ENCODE assay signal across 9 cellular contexts in the genomic region with DNA sequence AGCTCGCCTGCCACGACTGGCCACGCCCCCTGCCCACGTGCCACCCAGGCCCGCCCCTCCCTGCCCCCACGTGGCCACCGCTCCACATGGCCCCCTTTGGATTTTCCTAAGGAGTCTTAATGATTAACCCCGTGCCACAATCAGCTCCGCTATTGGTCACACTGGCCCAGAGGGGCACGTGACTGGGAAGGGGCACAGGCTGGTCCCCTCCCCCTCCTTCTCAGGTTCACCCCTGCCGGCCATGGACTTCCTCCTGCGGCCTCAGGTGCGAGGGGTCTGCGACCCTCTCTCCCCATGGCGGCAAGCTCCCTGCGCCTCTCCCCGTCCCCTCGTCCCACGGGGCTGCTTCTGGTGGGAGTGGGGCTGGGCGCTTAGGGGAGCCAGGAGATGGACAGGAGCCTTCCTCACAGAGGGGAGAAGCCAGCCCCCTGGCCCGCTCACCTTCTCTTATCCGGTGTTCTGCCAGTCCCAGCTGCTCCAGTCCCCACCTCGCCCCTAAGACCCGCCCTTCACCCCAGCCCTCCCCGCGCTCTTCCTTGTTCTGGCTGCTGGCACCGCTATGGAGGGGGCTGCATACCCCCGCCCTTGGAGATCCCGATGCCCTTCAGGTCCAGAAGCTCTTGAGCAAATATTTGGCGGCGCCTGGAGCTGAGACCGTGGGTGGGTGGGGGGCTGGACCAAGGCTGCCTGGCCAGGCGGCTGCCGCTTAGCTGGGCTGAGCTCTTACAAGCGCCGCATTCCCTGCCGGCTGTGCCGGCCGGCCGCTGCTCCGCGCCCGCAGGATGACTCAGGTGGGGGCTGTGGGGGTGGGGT. TPM values are rescaled to one million over a fixed set of nuclear protein-coding genes. Genes with fewer than 3 reads are reported as not detected.
DNase-seq lines count a peak whose midpoint lies in the region; ATAC-seq and TF ChIP-seq lines count a peak whose summit lies in the region.
"Had no signal": no experiment of that assay in that cellular context is flagged by ENCODE, and none has a peak within 500 bp of the region (broad histone marks: within the 10 kb centered on the region; RNA-seq: fewer than 3 reads in every experiment).

No MANE protein-coding gene starts in this region.

- intact Hi-C loops in HCT116 (cut with micrococcal nuclease): loop anchor here (1.0 kb wide), 1 partner anchor 21 kb away; a partner anchor contains a TSS

- peaks cover 66% of the 10 kb centered on the region for H3K79me2 ChIP-seq in HCT116 (ENCODE audit: insufficient read depth, low read length)

- no peaks in the 10 kb centered on the region for H4K20me1 ChIP-seq in HCT116 (ENCODE audit: insufficient read depth)

- POLR2A ChIA-PET in HCT116 (lab: Charles Lee): interaction anchor here (0.6 to 1.7 kb wide), 11 partner anchors 9 to 187 kb away, joined by 3 to 11 read pairs (median 5); a partner anchor contains a TSS
- POLR2A ChIA-PET in activated CD8-positive, alpha-beta T cell treated with anti-CD3 and anti-CD28 coated beads, Interleukin-2, amount 10 ng/mL, durations not matched to agents 7 days and 5 days (lab: Charles Lee): interaction anchor here (0.9 to 1.3 kb wide), 2 partner anchors 10 to 14 kb away, joined by 3 read pairs; no protein-coding TSS in a partner anchor

- peak overlapping the region; percentile 95 for H3K4me2 ChIP-seq in HCT116 (ENCODE audit: low read length)
- H3K4me2 ChIP-seq in skeletal muscle satellite cell (ENCODE audit: low read length): peak overlapping the region; percentile 94

- H3K4me1 ChIP-seq in HCT116 (ENCODE audit: control insufficient read depth in 1 of 2, insufficient read depth in 2 of 2, low read length in 2 of 2) (peaks cover 22 to 45% of the 10 kb centered on the region in 2 experiments), iPS-18a (ENCODE audit: control insufficient read depth, low read depth, low read length) (peaks cover 25% of the 10 kb centered on the region), skeletal muscle satellite cell (ENCODE audit: control insufficient read depth, insufficient read depth, low read length) (peaks cover 46% of the 10 kb centered on the region)

- H3K9me3 Mint-ChIP-seq in activated CD8-positive, alpha-beta T cell treated with anti-CD3 and anti-CD28 coated beads, Interleukin-2, amount 10 ng/mL, durations not matched to agents 7 days and 5 days (ENCODE audit: insufficient read depth): no peaks in the 10 kb centered on the region

- peak; percentile 34 for ATAC-seq in HCT116
- ATAC-seq in activated CD8-positive, alpha-beta T cell treated with anti-CD3 and anti-CD28 coated beads, Interleukin-2, amount 10 ng/mL, durations not matched to agents 7 days and 5 days: no peak
- ATAC-seq in HG02759 (IDR thresholded peaks at IDR 0.05; ENCODE audit: unreplicated experiment): no peak

- H3K36me3 ChIP-seq in HCT116 (ENCODE audit: control insufficient read depth in 1 of 2, insufficient read depth in 2 of 2, low read length in 2 of 2) (peaks cover 17 to 21% of the 10 kb centered on the region in 2 experiments), iPS-18a (ENCODE audit: control insufficient read depth, low read depth, low read length) (peaks cover 14% of the 10 kb centered on the region), skeletal muscle satellite cell (ENCODE audit: insufficient read depth, low read length) (peaks cover 35% of the 10 kb centered on the region)

- H3K9me2 ChIP-seq in HCT116 (ENCODE audit: insufficient read depth): no peaks in the 10 kb centered on the region

- H3K9ac ChIP-seq in HCT116 (ENCODE audit: low read length) (peak overlapping the region; percentile 91), iPS-18a (ENCODE audit: low read length) (peak overlapping the region; percentile 19), skeletal muscle satellite cell (ENCODE audit: low read depth, low read length) (peak overlapping the region; percentile 34)

- H3K27ac Mint-ChIP-seq in activated CD8-positive, alpha-beta T cell treated with anti-CD3 and anti-CD28 coated beads, Interleukin-2, amount 10 ng/mL, durations not matched to agents 7 days and 5 days: no peak overlapping the region

- no peaks in the 10 kb centered on the region for H3K27me3 Mint-ChIP-seq in activated CD8-positive, alpha-beta T cell treated with anti-CD3 and anti-CD28 coated beads, Interleukin-2, amount 10 ng/mL, durations not matched to agents 7 days and 5 days (ENCODE audit: low read depth)

- H3K4me3 ChIP-seq in HCT116 (replicated peaks in 1 of 2; ENCODE audit: low read depth in 1 of 2, low read length in 2 of 2): peak overlapping the region; percentile 81 to 90
- peak overlapping the region; percentile 27 for H3K4me3 ChIP-seq in astrocyte of the cerebellum (ENCODE audit: low read depth, low read length)
- peak overlapping the region; percentile 52 for H3K4me3 ChIP-seq in iPS-18a (ENCODE audit: low read length)
- H3K4me3 ChIP-seq in skeletal muscle satellite cell (ENCODE audit: low read length): peak overlapping the region; percentile 87

- CTCF ChIA-PET in HCT116 (lab: Charles Lee): interaction anchor here (0.7 to 2.1 kb wide), 6 partner anchors 14 to 53 kb away, joined by 3 to 8 read pairs (median 4); a partner anchor contains a TSS
- CTCF ChIA-PET in activated CD8-positive, alpha-beta T cell treated with anti-CD3 and anti-CD28 coated beads, Interleukin-2, amount 10 ng/mL, durations not matched to agents 7 days and 5 days (lab: Charles Lee): no interaction called here

- no peaks in the 10 kb centered on the region for H3K27me3 ChIP-seq in HCT116 (ENCODE audit: insufficient read depth, low read length)
- H3K27me3 ChIP-seq in iPS-18a (ENCODE audit: control insufficient read depth, insufficient read depth, low read length): peaks cover 21% of the 10 kb centered on the region
- H3K27me3 ChIP-seq in skeletal muscle satellite cell (ENCODE audit: control insufficient read depth, insufficient read depth, low read length): no peaks in the 10 kb centered on the region

- DNase-seq in HCT116 (ENCODE audit: low read depth, low spot score) (peak; percentile 81), astrocyte of the cerebellum (ENCODE audit: low read depth) (no peak), globus pallidus (ENCODE audit: low spot score) (no peak), DMS79 (lab: John Stamatoyannopoulos, UW) (no peak)
- no peak for DNase-seq in activated CD8-positive, alpha-beta T cell treated with anti-CD3 and anti-CD28 coated beads, Interleukin-2, amount 10 ng/mL, durations not matched to agents 7 days and 5 days
- DNase-seq: effector memory CD4-positive, alpha-beta T cell had no signal

- RAD21 ChIA-PET in HCT116 (lab: Charles Lee; ENCODE audit: low non-redundant PET in 1 of 2, low total read pairs in 2 of 2, uncharacterized antibody in 2 of 2, unreplicated experiment in 2 of 2): interaction anchor here in 1 of 2 experiments (0.6 to 1.4 kb wide), 4 partner anchors 16 to 51 kb away, joined by 3 to 6 read pairs (median 4); a partner anchor contains a TSS

- BruUV-seq in HCT116 (replicated peaks; lab: Mats Ljungman, UMichigan): no TSS peak

- TF ChIP-seq RAD21 in HCT116 (IDR thresholded peaks at IDR 0.05; ENCODE audit: low read depth): no peak

- H3K4me1 Mint-ChIP-seq in activated CD8-positive, alpha-beta T cell treated with anti-CD3 and anti-CD28 coated beads, Interleukin-2, amount 10 ng/mL, durations not matched to agents 7 days and 5 days (ENCODE audit: low read depth): peaks cover 30% of the 10 kb centered on the region

- no peak overlapping the region for H2AFZ ChIP-seq in HCT116 (ENCODE audit: low read depth, low read length, poor library complexity, severe bottlenecking)

- TF ChIP-seq POLR2A in HCT116 (IDR thresholded peaks at IDR 0.05; ENCODE audit: borderline replicate concordance, extremely low read depth, insufficient read depth, insufficient read length): no peak

- no peak overlapping the region for H3K4me3 Mint-ChIP-seq in activated CD8-positive, alpha-beta T cell treated with anti-CD3 and anti-CD28 coated beads, Interleukin-2, amount 10 ng/mL, durations not matched to agents 7 days and 5 days

- H3K36me3 Mint-ChIP-seq in activated CD8-positive, alpha-beta T cell treated with anti-CD3 and anti-CD28 coated beads, Interleukin-2, amount 10 ng/mL, durations not matched to agents 7 days and 5 days (ENCODE audit: low read depth): peaks cover 21% of the 10 kb centered on the region

- H3K9me3 ChIP-seq in HCT116 (ENCODE audit: control insufficient read depth in 1 of 2, insufficient read depth in 1 of 2, low read depth in 1 of 2, low read length in 2 of 2) (no peaks in the 10 kb centered on the region), iPS-18a (ENCODE audit: control insufficient read depth, low read depth, low read length) (no peaks in the 10 kb centered on the region), skeletal muscle satellite cell (replicated peaks; ENCODE audit: low read length) (no peaks in the 10 kb centered on the region)

- H3K27ac ChIP-seq in HCT116 (ENCODE audit: low read depth, low read length) (peak overlapping the region; percentile 87), iPS-18a (ENCODE audit: low read length) (no peak overlapping the region)

- TF ChIP-seq CTCF in HCT116 (IDR thresholded peaks at IDR 0.05 in 2 of 3, conservative IDR thresholded peaks at IDR 0.05 in 1 of 3; ENCODE audit: borderline replicate concordance in 1 of 3, insufficient read depth in 1 of 3, low read depth in 2 of 3, low read length in 2 of 3): no peak
- no peak for TF ChIP-seq CTCF in astrocyte of the cerebellum (IDR thresholded peaks at IDR 0.05; ENCODE audit: low read depth, low read length, missing control alignments)

- in situ Hi-C loops in astrocyte of the cerebellum (cut with HindIII; ENCODE audit: low sequenced_read_pairs): no loop called here

RNA-seq across cellular contexts. Expression of a gene that starts 3.2 kb away (rescaled TPM):
- total RNA-seq in HCT116 (2021; ENCODE audit: unreplicated experiment): 240 TPM
- 195 and 199 TPM in 2 replicates for polyA plus RNA-seq in HCT116 (2012)
- 54.8 and 77.8 TPM in 2 replicates for total RNA-seq in skeletal muscle satellite cell (2012; rRNA removed)
- 100 to 1,000 TPM; 107 to 112 TPM for total RNA-seq in activated CD8-positive, alpha-beta T cell treated with anti-CD3 and anti-CD28 coated beads, Interleukin-2, amount 10 ng/mL, durations not matched to agents 7 days and 5 days

RNA-seq across cellular contexts. Expression of a gene that starts 4.9 kb away (rescaled TPM):
- 19.8 TPM for total RNA-seq in HCT116 (2021; ENCODE audit: unreplicated experiment)
- polyA plus RNA-seq in HCT116 (2012): 20.4 and 20.9 TPM in 2 replicates
- total RNA-seq in skeletal muscle satellite cell (2012; rRNA removed): 15.7 and 18.1 TPM in 2 replicates
- 10 to 100 TPM; 20.3 to 21.0 TPM for total RNA-seq in activated CD8-positive, alpha-beta T cell treated with anti-CD3 and anti-CD28 coated beads, Interleukin-2, amount 10 ng/mL, durations not matched to agents 7 days and 5 days

RNA-seq across cellular contexts. Expression of a gene that starts 14.3 kb away (rescaled TPM):
- total RNA-seq in HCT116 (2021; ENCODE audit: unreplicated experiment): 4.4 TPM
- polyA plus RNA-seq in HCT116 (2012): 5.4 and 6.2 TPM in 2 replicates
- total RNA-seq in skeletal muscle satellite cell (2012; rRNA removed): 0.22 TPM in 1 of 2 replicates, not detected in the other
- total RNA-seq in activated CD8-positive, alpha-beta T cell treated with anti-CD3 and anti-CD28 coated beads, Interleukin-2, amount 10 ng/mL, durations not matched to agents 7 days and 5 days: 1 to 10 TPM; 2.8 to 3.2 TPM

RNA-seq across cellular contexts. Expression of a gene that starts 18.0 kb away (rescaled TPM):
- 86.4 TPM for total RNA-seq in HCT116 (2021; ENCODE audit: unreplicated experiment)
- 77.9 and 78.4 TPM in 2 replicates for polyA plus RNA-seq in HCT116 (2012)
- 58.3 and 85.2 TPM in 2 replicates for total RNA-seq in skeletal muscle satellite cell (2012; rRNA removed)
- total RNA-seq in activated CD8-positive, alpha-beta T cell treated with anti-CD3 and anti-CD28 coated beads, Interleukin-2, amount 10 ng/mL, durations not matched to agents 7 days and 5 days: 10 to 100 TPM; 81.8 to 88.1 TPM

RNA-seq across cellular contexts. Expression of a gene that starts 20.7 kb away (rescaled TPM):
- total RNA-seq in HCT116 (2021; ENCODE audit: unreplicated experiment): 75.8 TPM
- 71.5 and 73.7 TPM in 2 replicates for polyA plus RNA-seq in HCT116 (2012)
- total RNA-seq in skeletal muscle satellite cell (2012; rRNA removed): 18.8 and 25.1 TPM in 2 replicates
- total RNA-seq in activated CD8-positive, alpha-beta T cell treated with anti-CD3 and anti-CD28 coated beads, Interleukin-2, amount 10 ng/mL, durations not matched to agents 7 days and 5 days: 10 to 100 TPM; 76.7 to 82.6 TPM

Comparison
In these comparisons a context has a peak if more than half of its experiments do, and no peak if none do; other contexts are left out.
1. H3K4me3 ChIP-seq: peak in every context shown above with its lines; median percentile 87 in skeletal muscle satellite cell; 86 in HCT116; 52 in iPS-18a; 27 in astrocyte of the cerebellum.
2. H3K9ac ChIP-seq: peak in every context shown above with its lines; median percentile 91 in HCT116; 34 in skeletal muscle satellite cell; 19 in iPS-18a.